In genomic region chr5:150613991-150614650, GRCh38 we compare ENCODE assay signal across 15 cellular contexts. TPM values are rescaled to one million over a fixed set of nuclear protein-coding genes. Genes with fewer than 3 reads are reported as not detected.
A peak's percentile ranks its signal among the peaks of the same experiment; 100 is the strongest.
DNase-seq lines count a peak whose midpoint lies in the region; ATAC-seq, FAIRE-seq and TF ChIP-seq lines count a peak whose summit lies in the region.
"Had no signal": no experiment of that assay in that cellular context is flagged by ENCODE, and none has a peak within 500 bp of the region (broad histone marks: within the 10 kb centered on the region; RNA-seq: fewer than 3 reads in every experiment).

No MANE protein-coding gene starts in this region.

- ATAC-seq in aorta (ENCODE audit: low FRiP score), result no peak
- ATAC-seq in GM21447 (IDR thresholded peaks at IDR 0.05; ENCODE audit: unreplicated experiment), result no peak
- no peak for ATAC-seq in HG02981 (IDR thresholded peaks at IDR 0.05; ENCODE audit: unreplicated experiment)
- no peak for ATAC-seq in HG03442 (IDR thresholded peaks at IDR 0.05; ENCODE audit: unreplicated experiment)

- no peak overlapping the region for H3K4me2 ChIP-seq in mammary epithelial cell (ENCODE audit: insufficient read depth, low read depth, low read length)

- in situ Hi-C loops in mammary epithelial cell (cut with MboI; ENCODE audit: low sequenced_read_pairs in 2 of 2), result no loop called here

- DNase-seq in MCF 10A (ENCODE audit: unreplicated experiment), result no peak
- DNase-seq in mammary epithelial cell, result no peak
- DNase-seq in chondrocyte (ENCODE audit: low spot score), result no peak
- DNase-seq in kidney, result no peak
- no peak for DNase-seq in aorta
- DNase-seq: ACHN; DMS79 treated with DMSO at 0.1 percent for 48 hours; IMR-90; NCI-H1694 treated with DMSO at 0.1 percent for 48 hours; stimulated activated naive CD4-positive, alpha-beta T cell had no signal

- H2AFZ ChIP-seq in mammary epithelial cell (ENCODE audit: low read depth, low read length), result no peak overlapping the region

- H3K4me1 ChIP-seq in mammary epithelial cell (ENCODE audit: insufficient read depth, low read length) (peaks cover 26% of the 10 kb centered on the region), kidney (ENCODE audit: control insufficient read depth in 1 of 2, insufficient read depth in 1 of 2, low read depth in 1 of 2, low read length in 2 of 2) (peaks cover 35 to 67% of the 10 kb centered on the region in 2 donors), aorta (ENCODE audit: control insufficient read depth in 1 of 2, insufficient read depth in 2 of 2, low read length in 2 of 2) (peaks cover 2 to 11% of the 10 kb centered on the region in 2 donors)

- H3K27ac ChIP-seq in mammary epithelial cell (ENCODE audit: insufficient read depth, low read depth, low read length), result no peak overlapping the region
- no peak overlapping the region for H3K27ac ChIP-seq in kidney (ENCODE audit: low read depth in 2 of 2, low read length in 2 of 2)
- H3K27ac ChIP-seq in aorta (ENCODE audit: low read depth in 1 of 2, low read length in 2 of 2), result peak overlapping the region; percentile 72 to 86

- dilution Hi-C loops in mammary epithelial cell (cut with HindIII; ENCODE audit: low sequenced_read_pairs), result no loop called here

- no peaks in the 10 kb centered on the region for H3K9me3 Mint-ChIP-seq in MCF 10A (ENCODE audit: unreplicated experiment)
- H3K9me3 Mint-ChIP-seq in chondrocyte (ENCODE audit: low read depth), result no peaks in the 10 kb centered on the region
- H3K9me3 Mint-ChIP-seq: neural crest cell had no signal

- H3K79me2 ChIP-seq in mammary epithelial cell (ENCODE audit: insufficient read depth, low read length), result no peaks in the 10 kb centered on the region

- CTCF ChIA-PET in MCF 10A (lab: Yijun Ruan, JAX), result interaction anchor here (1.1 to 1.7 kb wide), 2 partner anchors 29 to 54 kb away, joined by 5 read pairs; no protein-coding TSS in a partner anchor
- CTCF ChIA-PET in mammary epithelial cell (lab: Charles Lee; ENCODE audit: low non-redundant PET), result no interaction called here

- H3K4me3 ChIP-seq in mammary epithelial cell (replicated peaks in 1 of 3; ENCODE audit: insufficient read depth in 1 of 3, low read depth in 2 of 3, low read length in 3 of 3) (no peak overlapping the region), kidney (ENCODE audit: low read length in 2 of 2) (no peak overlapping the region), aorta (ENCODE audit: low read length in 2 of 2) (no peak overlapping the region)

- H4K20me1 ChIP-seq in mammary epithelial cell (ENCODE audit: insufficient read depth, low read length), result no peaks in the 10 kb centered on the region

- no peak overlapping the region for H3K9ac ChIP-seq in mammary epithelial cell (ENCODE audit: insufficient read depth, low read length)
- H3K9ac ChIP-seq in kidney (ENCODE audit: low read length in 2 of 2), result no peak overlapping the region

- BruUV-seq in MCF 10A (replicated peaks; lab: Mats Ljungman, UMichigan), result no TSS peak
- no TSS peak for BruUV-seq in mammary epithelial cell (replicated peaks; lab: Mats Ljungman, UMichigan)

- POLR2A ChIA-PET in MCF 10A (lab: Yijun Ruan, JAX), result interaction anchor here (0.8 to 2.1 kb wide), 2 partner anchors 22 to 28 kb away, joined by 3 to 9 read pairs; no protein-coding TSS in a partner anchor

- no peak overlapping the region for H3K4me3 Mint-ChIP-seq in MCF 10A (ENCODE audit: unreplicated experiment)
- H3K4me3 Mint-ChIP-seq in chondrocyte (ENCODE audit: unreplicated experiment), result no peak overlapping the region
- H3K4me3 Mint-ChIP-seq: neural crest cell had no signal

- TF ChIP-seq CTCF in MCF 10A (IDR thresholded peaks at IDR 0.05; ENCODE audit: unreplicated experiment) (peak; percentile 16), mammary epithelial cell (conservative IDR thresholded peaks at IDR 0.05 in 1 of 2, IDR thresholded peaks at IDR 0.05 in 1 of 2; ENCODE audit: extremely low read depth in 1 of 2, insufficient read depth in 1 of 2, low read depth in 1 of 2, low read length in 2 of 2) (peak in 1 of 2 donors; percentile 22), chondrocyte (IDR thresholded peaks at IDR 0.05) (peak; percentile 38), kidney (IDR thresholded peaks at IDR 0.05; ENCODE audit: borderline replicate concordance, extremely low read depth, insufficient read depth) (peak; percentile 15)

- H3K27ac Mint-ChIP-seq in MCF 10A (ENCODE audit: low read depth, unreplicated experiment) (no peak overlapping the region), chondrocyte (ENCODE audit: unreplicated experiment) (peak overlapping the region; percentile 51)

- no peaks in the 10 kb centered on the region for H3K27me3 ChIP-seq in mammary epithelial cell (ENCODE audit: insufficient read depth, low read length)
- H3K27me3 ChIP-seq in aorta (ENCODE audit: control insufficient read depth in 1 of 2, insufficient read depth in 2 of 2, low read length in 1 of 2), result no peaks in the 10 kb centered on the region

- no peaks in the 10 kb centered on the region for H3K27me3 Mint-ChIP-seq in MCF 10A (ENCODE audit: insufficient read depth, unreplicated experiment)
- no peaks in the 10 kb centered on the region for H3K27me3 Mint-ChIP-seq in chondrocyte (ENCODE audit: low read depth)

- peaks cover 33% of the 10 kb centered on the region for H3K4me1 Mint-ChIP-seq in MCF 10A (ENCODE audit: insufficient read depth, unreplicated experiment)
- peaks cover 77% of the 10 kb centered on the region for H3K4me1 Mint-ChIP-seq in chondrocyte (ENCODE audit: low read depth)

- 65% methylated on average over 4 of the region's 9 CpGs for WGBS in mammary epithelial cell (ENCODE audit: low coverage, missing lambda C conversion rate)
- WGBS in aorta, 2 donors, result 37 to 38% methylated on average over 9 of the region's 9 CpGs

- no peak for FAIRE-seq in kidney (lab: Jason Lieb, UNC)
- FAIRE-seq: islet of Langerhans had no signal

- no peaks in the 10 kb centered on the region for H3K36me3 Mint-ChIP-seq in MCF 10A (ENCODE audit: insufficient read depth, unreplicated experiment)
- peaks cover 11% of the 10 kb centered on the region for H3K36me3 Mint-ChIP-seq in chondrocyte (ENCODE audit: low read depth)

- H3K9me3 ChIP-seq in mammary epithelial cell (replicated peaks; ENCODE audit: insufficient read depth, low read length), result no peaks in the 10 kb centered on the region
- no peaks in the 10 kb centered on the region for H3K9me3 ChIP-seq in kidney (ENCODE audit: control insufficient read depth in 1 of 2, low read length in 2 of 2)
- no peaks in the 10 kb centered on the region for H3K9me3 ChIP-seq in aorta (ENCODE audit: control insufficient read depth, low read length)

- intact Hi-C loops in MCF 10A (cut with micrococcal nuclease) (loop anchor here (2.0 kb wide), 1 partner anchor 47 kb away; no protein-coding TSS in a partner anchor), mammary epithelial cell (cut with micrococcal nuclease) (no loop called here), kidney (cut with DNase I) (no loop called here), aorta (cut with DNase I) (no loop called here)

- no peaks in the 10 kb centered on the region for H3K36me3 ChIP-seq in mammary epithelial cell (ENCODE audit: insufficient read depth, low read length)
- H3K36me3 ChIP-seq in kidney (ENCODE audit: control insufficient read depth in 1 of 2, insufficient read depth in 2 of 2, low read length in 2 of 2), result no peaks in the 10 kb centered on the region
- H3K36me3 ChIP-seq in aorta (ENCODE audit: control insufficient read depth in 1 of 2, insufficient read depth in 2 of 2, low read length in 1 of 2), result no peaks in the 10 kb centered on the region

RNA-seq across cellular contexts. Expression of gene SYNPO, which starts 26.3 kb away (rescaled TPM):
- total RNA-seq in MCF 10A (2022), result 6.3 and 7.1 TPM in 2 replicates
- 1 to 10 TPM; 1.3 to 5.3 TPM for total RNA-seq in mammary epithelial cell
- polyA plus RNA-seq in mammary epithelial cell, result 2.6 TPM
- 23.9 TPM for polyA minus RNA-seq in mammary epithelial cell
- total RNA-seq in chondrocyte, result 156 to 198 TPM (median 195 TPM) in 3 replicates
- 87.6 TPM for total RNA-seq in kidney
- polyA plus RNA-seq in kidney (ENCODE audit: insufficient read depth, low read depth, low replicate concordance), result 46.3 TPM
- total RNA-seq in aorta, result 100 to 1,000 TPM; 327 to 478 TPM
- 100 to 1,000 TPM; 228 to 486 TPM for polyA plus RNA-seq in aorta

RNA-seq across cellular contexts. Expression of gene MYOZ3, which starts 46.9 kb away (rescaled TPM):
- total RNA-seq in MCF 10A (2022), result not detected in 2 replicates
- total RNA-seq in mammary epithelial cell, result not detected
- not detected for polyA plus RNA-seq in mammary epithelial cell
- polyA minus RNA-seq in mammary epithelial cell, result not detected
- total RNA-seq in chondrocyte, result 1.9 to 3.3 TPM (median 2.0 TPM) in 3 replicates
- total RNA-seq in kidney, result 0.66 TPM
- polyA plus RNA-seq in kidney (ENCODE audit: insufficient read depth, low read depth, low replicate concordance), result 1.3 TPM
- 10 to 100 TPM in 1 of 2 donors, 1 to 10 TPM in 1; 2.5 to 14.1 TPM for total RNA-seq in aorta
- polyA plus RNA-seq in aorta, result 1 to 10 TPM; 2.0 to 2.8 TPM

Comparison
In these comparisons a context has a peak if more than half of its experiments do, and no peak if none do; other contexts are left out.
1. H3K27ac ChIP-seq: peak in aorta (2 of 2); none in mammary epithelial cell (single experiment) and kidney (0 of 2).
2. RNA of gene SYNPO, which starts 26.3 kb away (total RNA-seq): 327 to 478 TPM in aorta, 156 to 198 TPM in chondrocyte and 87.6 TPM in kidney (single experiment); 6.3 to 7.1 TPM in MCF 10A and 1.3 to 5.3 TPM in mammary epithelial cell; every median in the first group is over 10 times any median in the second.